Comparison of ENCODE assay signal across 8 cellular contexts in genomic region chr2:225008935-225009334, GRCh38. TPM values are rescaled to one million over a fixed set of nuclear protein-coding genes. Genes with fewer than 3 reads are reported as not detected.
DNase-seq lines count a peak whose midpoint lies in the region; ATAC-seq and TF ChIP-seq lines count a peak whose summit lies in the region.

No MANE protein-coding gene starts in this region.

- intact Hi-C loops in activated naive CD4-positive, alpha-beta T cell treated with anti-CD3 and anti-CD28 coated beads for 36 hours (cut with micrococcal nuclease): loop anchor here (5.0 to 10.0 kb wide), 2 partner anchors 276 to 422 kb away; partner anchors contain the start of gene CUL3

- TF ChIP-seq CTCF in LNCAP (IDR thresholded peaks at IDR 0.05): peak; percentile 61

- peaks cover 10% of the 10 kb centered on the region for H3K36me3 Mint-ChIP-seq in activated naive CD4-positive, alpha-beta T cell treated with anti-CD3 and anti-CD28 coated beads for 36 hours (ENCODE audit: low read depth)
- H3K36me3 Mint-ChIP-seq in stimulated activated naive B cell treated with anti-CD40 and anti-IgM and Interleukin-4, amounts not matched to agents 10 μg/mL and 1 μg/mL and 100 μg/mL, for 72 hours: peaks cover 41 to 64% of the 10 kb centered on the region in 2 donors

- CTCF ChIA-PET in activated naive CD4-positive, alpha-beta T cell treated with anti-CD3 and anti-CD28 coated beads for 36 hours (lab: Charles Lee): interaction anchor here (1.1 to 1.4 kb wide), 2 partner anchors 18 to 227 kb away, joined by 3 read pairs; no protein-coding TSS in a partner anchor

- ATAC-seq in stimulated activated naive B cell treated with anti-CD40 and anti-IgM and Interleukin-4, amounts not matched to agents 10 μg/mL and 1 μg/mL and 100 μg/mL, for 72 hours (replicated peaks): peak; percentile 45 to 57

- H3K4me3 Mint-ChIP-seq in activated naive CD4-positive, alpha-beta T cell treated with anti-CD3 and anti-CD28 coated beads for 36 hours: no peak overlapping the region
- peak overlapping the region; percentile 70 to 71 for H3K4me3 Mint-ChIP-seq in stimulated activated naive B cell treated with anti-CD40 and anti-IgM and Interleukin-4, amounts not matched to agents 10 μg/mL and 1 μg/mL and 100 μg/mL, for 72 hours

- no peak overlapping the region for H3K27ac Mint-ChIP-seq in activated naive CD4-positive, alpha-beta T cell treated with anti-CD3 and anti-CD28 coated beads for 36 hours
- peak overlapping the region; percentile 98 for H3K27ac Mint-ChIP-seq in stimulated activated naive B cell treated with anti-CD40 and anti-IgM and Interleukin-4, amounts not matched to agents 10 μg/mL and 1 μg/mL and 100 μg/mL, for 72 hours

- H3K4me1 Mint-ChIP-seq in activated naive CD4-positive, alpha-beta T cell treated with anti-CD3 and anti-CD28 coated beads for 36 hours (ENCODE audit: low read depth): peaks cover 92% of the 10 kb centered on the region
- H3K4me1 Mint-ChIP-seq in stimulated activated naive B cell treated with anti-CD40 and anti-IgM and Interleukin-4, amounts not matched to agents 10 μg/mL and 1 μg/mL and 100 μg/mL, for 72 hours: peaks cover 55 to 88% of the 10 kb centered on the region in 2 donors

- no peaks in the 10 kb centered on the region for H3K9me3 Mint-ChIP-seq in activated naive CD4-positive, alpha-beta T cell treated with anti-CD3 and anti-CD28 coated beads for 36 hours
- H3K9me3 Mint-ChIP-seq in stimulated activated naive B cell treated with anti-CD40 and anti-IgM and Interleukin-4, amounts not matched to agents 10 μg/mL and 1 μg/mL and 100 μg/mL, for 72 hours: peaks cover 0 to 3% of the 10 kb centered on the region in 2 donors

- no peaks in the 10 kb centered on the region for H3K27me3 Mint-ChIP-seq in activated naive CD4-positive, alpha-beta T cell treated with anti-CD3 and anti-CD28 coated beads for 36 hours (ENCODE audit: low read depth)
- no peaks in the 10 kb centered on the region for H3K27me3 Mint-ChIP-seq in stimulated activated naive B cell treated with anti-CD40 and anti-IgM and Interleukin-4, amounts not matched to agents 10 μg/mL and 1 μg/mL and 100 μg/mL, for 72 hours

- DNase-seq in activated naive CD4-positive, alpha-beta T cell treated with anti-CD3 and anti-CD28 coated beads for 36 hours: peak; percentile 47
- no peak for DNase-seq in activated naive CD4-positive, alpha-beta T cell (lab: John Stamatoyannopoulos, UW)
- DNase-seq in dermis microvascular lymphatic vessel endothelial cell (ENCODE audit: low read depth in 2 of 2): peak; percentile 6 to 41
- DNase-seq in stimulated activated naive B cell treated with anti-CD40 and anti-IgM and Interleukin-4, amounts not matched to agents 10 μg/mL and 1 μg/mL and 100 μg/mL, for 72 hours: no peak
- no peak for DNase-seq in NCI-H345 treated with DMSO at 0.1 percent for 48 hours (lab: John Stamatoyannopoulos, UW; ENCODE audit: unreplicated experiment)
- DNase-seq in GM19238 (ENCODE audit: insufficient read length, low spot score): no peak
- no peak for DNase-seq in NCI-H524 treated with DMSO at 0.1 percent for 48 hours (lab: John Stamatoyannopoulos, UW)

RNA-seq across cellular contexts. Expression of gene DOCK10, which starts 33.3 kb away (rescaled TPM):
- 100 to 1,000 TPM; 123 to 137 TPM for total RNA-seq in activated naive CD4-positive, alpha-beta T cell treated with anti-CD3 and anti-CD28 coated beads for 36 hours
- total RNA-seq in dermis microvascular lymphatic vessel endothelial cell: 4.6 and 6.1 TPM in 2 replicates

Comparison
In these comparisons a context has a peak if more than half of its experiments do, and no peak if none do; other contexts are left out.
1. DNase-seq: peak in activated naive CD4-positive, alpha-beta T cell treated with anti-CD3 and anti-CD28 coated beads for 36 hours (single experiment) and dermis microvascular lymphatic vessel endothelial cell (2 of 2); none in activated naive CD4-positive, alpha-beta T cell (0 of 4), stimulated activated naive B cell treated with anti-CD40 and anti-IgM and Interleukin-4, amounts not matched to agents 10 μg/mL and 1 μg/mL and 100 μg/mL, for 72 hours (single experiment), NCI-H345 treated with DMSO at 0.1 percent for 48 hours (single experiment), GM19238 (single experiment) and NCI-H524 treated with DMSO at 0.1 percent for 48 hours (single experiment).
2. RNA of gene DOCK10, which starts 33.3 kb away (total RNA-seq): 123 to 137 TPM in activated naive CD4-positive, alpha-beta T cell treated with anti-CD3 and anti-CD28 coated beads for 36 hours; 4.6 to 6.1 TPM in dermis microvascular lymphatic vessel endothelial cell; every median in the first group is over 10 times any median in the second.